ENCODE assay signal across 8 cellular contexts in genomic region chr7:23357190-23358093, GRCh38. TPM values are rescaled to one million over a fixed set of nuclear protein-coding genes. Genes with fewer than 3 reads are reported as not detected.
DNase-seq lines count a peak whose midpoint lies in the region; ATAC-seq and TF ChIP-seq lines count a peak whose summit lies in the region.

No MANE protein-coding gene starts in this region.

- H3K36me3 Mint-ChIP-seq in activated T-helper 1 cell treated with anti-CD3 and anti-CD28 coated beads, Interleukin-12 subunit alpha, Interleukin-12 subunit beta, Interleukin-2, Interleukin-4 antibody, amounts not matched to agents 30 ng/mL and 10 ng/mL and 1 ng/mL, durations not matched to agents 14 hours and 24 hours and 36 hours (ENCODE audit: low read depth), result no peaks in the 10 kb centered on the region
- peaks cover 50% of the 10 kb centered on the region for H3K36me3 Mint-ChIP-seq in nephron progenitor cell (ENCODE audit: low read depth)

- H3K4me3 ChIP-seq in AG09309 (ENCODE audit: control insufficient read depth, low read depth, low read length), result no peak overlapping the region
- H3K4me3 ChIP-seq in Jurkat, Clone E6-1 (ENCODE audit: low read length), result no peak overlapping the region

- intact Hi-C loops in activated T-helper 1 cell treated with anti-CD3 and anti-CD28 coated beads, Interleukin-12 subunit alpha, Interleukin-12 subunit beta, Interleukin-2, Interleukin-4 antibody, amounts not matched to agents 30 ng/mL and 10 ng/mL and 1 ng/mL, durations not matched to agents 14 hours and 24 hours and 36 hours (cut with micrococcal nuclease), result loop anchor here (1.0 to 10.0 kb wide), 16 partner anchors 16 to 1549 kb away; partner anchors contain the start of genes IGF2BP3, KLHL7, MALSU1 and PALS2

- peak overlapping the region; percentile 49 for H3K27ac Mint-ChIP-seq in activated T-helper 1 cell treated with anti-CD3 and anti-CD28 coated beads, Interleukin-12 subunit alpha, Interleukin-12 subunit beta, Interleukin-2, Interleukin-4 antibody, amounts not matched to agents 30 ng/mL and 10 ng/mL and 1 ng/mL, durations not matched to agents 14 hours and 24 hours and 36 hours
- no peak overlapping the region for H3K27ac Mint-ChIP-seq in nephron progenitor cell

- H3K4me1 Mint-ChIP-seq in activated T-helper 1 cell treated with anti-CD3 and anti-CD28 coated beads, Interleukin-12 subunit alpha, Interleukin-12 subunit beta, Interleukin-2, Interleukin-4 antibody, amounts not matched to agents 30 ng/mL and 10 ng/mL and 1 ng/mL, durations not matched to agents 14 hours and 24 hours and 36 hours (ENCODE audit: low read depth), result peaks cover 26% of the 10 kb centered on the region
- peaks cover 14% of the 10 kb centered on the region for H3K4me1 Mint-ChIP-seq in nephron progenitor cell

- no peak for ATAC-seq in HG02981 (IDR thresholded peaks at IDR 0.05; ENCODE audit: unreplicated experiment)

- TF ChIP-seq CTCF in AG09309 (IDR thresholded peaks at IDR 0.05; ENCODE audit: control insufficient read depth, insufficient read depth, low read depth, low read length, missing control alignments) (peak; percentile 30), nephron progenitor cell (IDR thresholded peaks at IDR 0.05) (no peak)

- H3K27me3 Mint-ChIP-seq in activated T-helper 1 cell treated with anti-CD3 and anti-CD28 coated beads, Interleukin-12 subunit alpha, Interleukin-12 subunit beta, Interleukin-2, Interleukin-4 antibody, amounts not matched to agents 30 ng/mL and 10 ng/mL and 1 ng/mL, durations not matched to agents 14 hours and 24 hours and 36 hours (ENCODE audit: insufficient read depth), result peaks cover 48% of the 10 kb centered on the region
- no peaks in the 10 kb centered on the region for H3K27me3 Mint-ChIP-seq in nephron progenitor cell (ENCODE audit: low read depth, poor library complexity)

- H3K9me3 Mint-ChIP-seq in activated T-helper 1 cell treated with anti-CD3 and anti-CD28 coated beads, Interleukin-12 subunit alpha, Interleukin-12 subunit beta, Interleukin-2, Interleukin-4 antibody, amounts not matched to agents 30 ng/mL and 10 ng/mL and 1 ng/mL, durations not matched to agents 14 hours and 24 hours and 36 hours, result no peaks in the 10 kb centered on the region
- no peaks in the 10 kb centered on the region for H3K9me3 Mint-ChIP-seq in nephron progenitor cell

- DNase-seq in AG09309 (ENCODE audit: low read depth), result no peak
- DNase-seq in GF-D8 (lab: John Stamatoyannopoulos, UW), result peak; percentile 24
- peak; percentile 45 for DNase-seq in Jurkat, Clone E6-1 (ENCODE audit: low read depth, low spot score)
- no peak for DNase-seq in activated T-helper 1 cell treated with anti-CD3 and anti-CD28 coated beads, Interleukin-12 subunit alpha, Interleukin-12 subunit beta, Interleukin-2, Interleukin-4 antibody, amounts not matched to agents 30 ng/mL and 10 ng/mL and 1 ng/mL, durations not matched to agents 14 hours and 24 hours and 36 hours (ENCODE audit: low spot score)
- DNase-seq in lung microvascular endothelial cell (ENCODE audit: low read depth in 2 of 2), result peak; percentile 35 to 71
- DNase-seq in 8988T, result no peak
- no peak for DNase-seq in nephron progenitor cell

- peak overlapping the region; percentile 49 for H3K4me3 Mint-ChIP-seq in activated T-helper 1 cell treated with anti-CD3 and anti-CD28 coated beads, Interleukin-12 subunit alpha, Interleukin-12 subunit beta, Interleukin-2, Interleukin-4 antibody, amounts not matched to agents 30 ng/mL and 10 ng/mL and 1 ng/mL, durations not matched to agents 14 hours and 24 hours and 36 hours
- no peak overlapping the region for H3K4me3 Mint-ChIP-seq in nephron progenitor cell

RNA-seq across cellular contexts. Expression of gene MALSU1, which starts 58.3 kb away (rescaled TPM):
- 203 TPM for polyA plus RNA-seq in Jurkat, Clone E6-1 (2012; ENCODE audit: insufficient read depth, insufficient read length)
- total RNA-seq in activated T-helper 1 cell treated with anti-CD3 and anti-CD28 coated beads, Interleukin-12 subunit alpha, Interleukin-12 subunit beta, Interleukin-2, Interleukin-4 antibody, amounts not matched to agents 30 ng/mL and 10 ng/mL and 1 ng/mL, durations not matched to agents 14 hours and 24 hours and 36 hours, result 92.3 and 92.8 TPM in 2 replicates
- 46.6 and 58.5 TPM in 2 replicates for total RNA-seq in lung microvascular endothelial cell

Comparison
In these comparisons a context has a peak if more than half of its experiments do, and no peak if none do; other contexts are left out.
1. DNase-seq: peak in GF-D8 (single experiment), Jurkat, Clone E6-1 (single experiment) and lung microvascular endothelial cell (2 of 2); none in AG09309 (single experiment), activated T-helper 1 cell treated with anti-CD3 and anti-CD28 coated beads, Interleukin-12 subunit alpha, Interleukin-12 subunit beta, Interleukin-2, Interleukin-4 antibody, amounts not matched to agents 30 ng/mL and 10 ng/mL and 1 ng/mL, durations not matched to agents 14 hours and 24 hours and 36 hours (single experiment), 8988T (single experiment) and nephron progenitor cell (single experiment).